Comparison of ENCODE assay signal across 9 cellular contexts in the genomic region with DNA sequence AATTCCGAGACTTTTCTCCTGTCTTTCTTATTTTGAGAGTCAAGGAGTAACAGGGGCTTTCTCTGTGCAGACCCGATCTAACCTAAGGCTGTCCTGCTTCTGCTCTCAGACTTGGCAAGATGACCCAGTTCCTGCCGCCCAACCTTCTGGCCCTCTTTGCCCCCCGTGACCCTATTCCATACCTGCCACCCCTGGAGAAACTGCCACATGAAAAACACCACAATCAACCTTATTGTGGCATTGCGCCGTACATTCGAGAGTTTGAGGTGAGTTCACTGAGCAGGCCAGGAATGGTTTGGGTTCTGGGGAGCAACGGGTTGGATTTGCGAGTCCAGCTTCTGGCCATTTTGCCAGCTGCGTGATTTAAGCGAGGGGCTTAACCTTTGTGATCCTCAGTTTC. TPM values are rescaled to one million over a fixed set of nuclear protein-coding genes. Genes with fewer than 3 reads are reported as not detected.
DNase-seq lines count a peak whose midpoint lies in the region; ATAC-seq, FAIRE-seq and TF ChIP-seq lines count a peak whose summit lies in the region.
"Had no signal": no experiment of that assay in that cellular context is flagged by ENCODE, and none has a peak within 500 bp of the region (broad histone marks: within the 10 kb centered on the region; RNA-seq: fewer than 3 reads in every experiment).

No MANE protein-coding gene starts in this region.

- H4K20me1 ChIP-seq in PC-9 (ENCODE audit: insufficient read depth) = peaks cover 57% of the 10 kb centered on the region

- CTCF ChIA-PET in CD8-positive, alpha-beta T cell (lab: Charles Lee) = interaction anchor here (1.4 to 4.4 kb wide), 3 partner anchors 12 to 112 kb away, joined by 4 to 28 read pairs (median 6); no protein-coding TSS in a partner anchor
- CTCF ChIA-PET in PC-9 (lab: Charles Lee) = no interaction called here

- DNase-seq in CD8-positive, alpha-beta T cell = no peak
- DNase-seq in PC-9 = no peak
- DNase-seq in pancreas = no peak
- DNase-seq in midbrain (lab: John Stamatoyannopoulos, UW) = no peak
- no peak for DNase-seq in globus pallidus (ENCODE audit: low spot score)
- no peak for DNase-seq in stimulated activated naive CD4-positive, alpha-beta T cell (lab: John Stamatoyannopoulos, UW)
- no peak for DNase-seq in mucosa of gallbladder (ENCODE audit: low spot score)

- H3K27ac ChIP-seq in CD8-positive, alpha-beta T cell (ENCODE audit: low read depth, low read length) = peak overlapping the region; percentile 74
- H3K27ac ChIP-seq in PC-9 (no peak overlapping the region), esophagus (ENCODE audit: low read depth in 2 of 2, low read length in 1 of 2) (peak overlapping the region in 1 of 2 donors; percentile 16), pancreas (no peak overlapping the region)

- H3K36me3 ChIP-seq in CD8-positive, alpha-beta T cell (ENCODE audit: insufficient read depth, low read length) = peaks cover 12% of the 10 kb centered on the region
- H3K36me3 ChIP-seq in PC-9 (ENCODE audit: low read depth) (peaks cover 34% of the 10 kb centered on the region), esophagus (ENCODE audit: control insufficient read depth in 2 of 2, insufficient read depth in 2 of 2, low read length in 1 of 2) (peaks cover 9 to 20% of the 10 kb centered on the region in 2 donors), pancreas (peaks cover 7 to 19% (median 11%) of the 10 kb centered on the region in 3 donors)

- no TSS peak for BruUV-seq in PC-9 (replicated peaks; lab: Mats Ljungman, UMichigan)

- no peaks in the 10 kb centered on the region for H3K27me3 ChIP-seq in CD8-positive, alpha-beta T cell (ENCODE audit: insufficient read depth, low read length)
- H3K27me3 ChIP-seq in PC-9 (ENCODE audit: insufficient read depth, low read depth) (no peaks in the 10 kb centered on the region), esophagus (ENCODE audit: control insufficient read depth in 1 of 2, insufficient read depth in 2 of 2, low read length in 2 of 2) (no peaks in the 10 kb centered on the region), pancreas (no peaks in the 10 kb centered on the region)

- H3K4me3 Mint-ChIP-seq in CD8-positive, alpha-beta T cell = peak overlapping the region; percentile 96

- intact Hi-C loops in CD8-positive, alpha-beta T cell (cut with DNase I, micrococcal nuclease) = no loop called here
- intact Hi-C loops in PC-9 (cut with micrococcal nuclease; ENCODE audit: unreplicated experiment) = no loop called here
- intact Hi-C loops in pancreas (cut with DNase I) = no loop called here

- peaks cover 60% of the 10 kb centered on the region for H3K79me2 ChIP-seq in PC-9 (ENCODE audit: low read depth)

- WGBS in esophagus, 2 donors = 32% methylated on average over 11 of the region's 11 CpGs
- WGBS in pancreas, 2 donors = 17 to 36% methylated on average over 11 of the region's 11 CpGs

- peak overlapping the region; percentile 100 for H3K4me2 ChIP-seq in PC-9

- H3K9me3 Mint-ChIP-seq in CD8-positive, alpha-beta T cell = no peaks in the 10 kb centered on the region

- peaks cover 24% of the 10 kb centered on the region; the same call in 1 of the 2 replicates for H3F3A ChIP-seq in PC-9 (ENCODE audit: insufficient read depth, low read depth)

- ATAC-seq in CD8-positive, alpha-beta T cell = no peak
- no peak for ATAC-seq in pancreas

- H3K4me1 Mint-ChIP-seq in CD8-positive, alpha-beta T cell (ENCODE audit: low read depth) = peaks cover 39% of the 10 kb centered on the region

- no peaks in the 10 kb centered on the region for H3K9me2 ChIP-seq in PC-9 (ENCODE audit: insufficient read depth)

- H3K9me3 ChIP-seq in CD8-positive, alpha-beta T cell (ENCODE audit: low read length) = no peaks in the 10 kb centered on the region
- H3K9me3 ChIP-seq in PC-9 (ENCODE audit: insufficient read depth, low read depth) (no peaks in the 10 kb centered on the region), esophagus (ENCODE audit: control insufficient read depth in 2 of 2, insufficient read depth in 1 of 2, low read depth in 1 of 2, low read length in 1 of 2) (no peaks in the 10 kb centered on the region), pancreas (no peaks in the 10 kb centered on the region)

- H3K4me1 ChIP-seq in CD8-positive, alpha-beta T cell (ENCODE audit: insufficient read depth, low read length) = peaks cover 38% of the 10 kb centered on the region
- H3K4me1 ChIP-seq in PC-9 (replicated peaks; ENCODE audit: insufficient read depth) = peaks cover 15% of the 10 kb centered on the region
- H3K4me1 ChIP-seq in esophagus (ENCODE audit: control insufficient read depth in 2 of 2, insufficient read depth in 2 of 2, low read length in 1 of 2) = peaks cover 3 to 4% of the 10 kb centered on the region in 2 donors
- H3K4me1 ChIP-seq in pancreas = peaks cover 0 to 26% (median 7%) of the 10 kb centered on the region in 3 donors

- no peak for FAIRE-seq in pancreas (lab: Jason Lieb, UNC)

- H3K27ac Mint-ChIP-seq in CD8-positive, alpha-beta T cell = peak overlapping the region; percentile 96

- no peak overlapping the region for H2AFZ ChIP-seq in PC-9

- POLR2A ChIA-PET in CD8-positive, alpha-beta T cell (lab: Charles Lee) = interaction anchor here (1.2 kb wide), 1 partner anchor 12 kb away, joined by 3 read pairs; no protein-coding TSS in a partner anchor
- POLR2A ChIA-PET in PC-9 (lab: Charles Lee; ENCODE audit: unreplicated experiment) = interaction anchor here (0.6 kb wide), 1 partner anchor 87 kb away, joined by 7 read pairs; no protein-coding TSS in a partner anchor

- no peak for TF ChIP-seq CTCF in CD8-positive, alpha-beta T cell (IDR thresholded peaks at IDR 0.05)
- TF ChIP-seq CTCF in PC-9 (conservative IDR thresholded peaks at IDR 0.05) (no peak), pancreas (IDR thresholded peaks at IDR 0.05) (no peak)

- peak overlapping the region; percentile 91 for H3K4me3 ChIP-seq in CD8-positive, alpha-beta T cell (ENCODE audit: low read depth, low read length)
- H3K4me3 ChIP-seq in PC-9 (peak overlapping the region; percentile 77), esophagus (ENCODE audit: low read depth in 1 of 2, low read length in 2 of 2) (peak overlapping the region; percentile 88 to 94), pancreas (peak overlapping the region; percentile 78 to 87 (median 82))

- peaks cover 2% of the 10 kb centered on the region for H3K27me3 Mint-ChIP-seq in CD8-positive, alpha-beta T cell (ENCODE audit: low read depth)

- H3K36me3 Mint-ChIP-seq in CD8-positive, alpha-beta T cell = peaks cover 41% of the 10 kb centered on the region

RNA-seq across cellular contexts. Expression of a gene that starts 1.0 kb away (rescaled TPM):
- total RNA-seq in CD8-positive, alpha-beta T cell = 100 to 1,000 TPM; 341 to 350 TPM
- total RNA-seq in PC-9 (2021) (151 and 199 TPM in 2 replicates), pancreas (100 to 1,000 TPM in 5 of 6 donors, 10 to 100 TPM in 1; 87.9 to 205 (median 136) TPM), mucosa of gallbladder (300 TPM)
- polyA plus RNA-seq in esophagus (100 to 1,000 TPM; 160 to 252 TPM), pancreas (100 to 1,000 TPM; 799 to 883 TPM)

RNA-seq across cellular contexts. Expression of a gene that starts 13.8 kb away (rescaled TPM):
- total RNA-seq in CD8-positive, alpha-beta T cell = not detected
- total RNA-seq in PC-9 (2021) = not detected in 2 replicates
- polyA plus RNA-seq in esophagus = under 1 TPM; 0.01 to 0.02 TPM
- not detected for total RNA-seq in pancreas
- not detected for polyA plus RNA-seq in pancreas
- total RNA-seq in mucosa of gallbladder = not detected
- total RNA-seq: NCI-H460 had no signal

RNA-seq across cellular contexts. Expression of a gene that starts 21.7 kb away (rescaled TPM):
- not detected for total RNA-seq in CD8-positive, alpha-beta T cell
- total RNA-seq in PC-9 (2021) (14.0 and 18.6 TPM in 2 replicates), pancreas (not detected), mucosa of gallbladder (0.26 TPM)
- polyA plus RNA-seq in esophagus (10 to 100 TPM in 1 of 2 donors, 1 to 10 TPM in 1; 7.7 to 20.0 TPM), pancreas (under 1 TPM in 1 of 2 donors, not detected in 1; 0.09 TPM)
- total RNA-seq: NCI-H460 had no signal

RNA-seq across cellular contexts. Expression of a gene that starts 27.9 kb away (rescaled TPM):
- 1 to 10 TPM; 2.7 to 5.3 TPM for total RNA-seq in CD8-positive, alpha-beta T cell
- total RNA-seq in PC-9 (2021) (6.5 and 7.0 TPM in 2 replicates), pancreas (1 to 10 TPM; 4.7 to 6.5 (median 4.9) TPM), mucosa of gallbladder (6.8 TPM)
- polyA plus RNA-seq in esophagus (10 to 100 TPM; 13.7 to 18.5 TPM), pancreas (10 to 100 TPM; 19.1 to 20.7 TPM)

RNA-seq across cellular contexts. Expression of a gene that starts 28.7 kb away (rescaled TPM):
- not detected for total RNA-seq in CD8-positive, alpha-beta T cell
- 4.8 and 6.8 TPM in 2 replicates for total RNA-seq in PC-9 (2021)
- polyA plus RNA-seq in esophagus = 1 to 10 TPM; 1.4 to 3.5 TPM
- not detected for total RNA-seq in pancreas
- polyA plus RNA-seq in pancreas = under 1 TPM in 1 of 2 donors, not detected in 1; 0.38 TPM
- total RNA-seq in mucosa of gallbladder = 0.14 TPM
- total RNA-seq: NCI-H460 had no signal

Comparison
In these comparisons a context has a peak if more than half of its experiments do, and no peak if none do; other contexts are left out.
1. RNA of a gene that starts 21.7 kb away (total RNA-seq): 14.0 to 18.6 TPM in PC-9; 0.26 TPM in mucosa of gallbladder (single experiment), not detected in CD8-positive, alpha-beta T cell and not detected in pancreas; every median in the first group is over 10 times any median in the second.
2. Peak in every context shown above with its lines, with median percentiles within 50 percentile points of each other: H3K4me3 ChIP-seq.